ENCODE assay signal across 1 cellular context in genomic region chr2:10285578-10286198, GRCh38.
TF ChIP-seq lines count a peak whose summit lies in the region.

No MANE protein-coding gene starts in this region.

TF ChIP-seq in HepG2, 621 proteins besides CTCF, POLR2A, EP300 and RAD21 (continued from another document and continues in another):
- TF ChIP-seq ZBTB26 (CRISPR knock-in tag; IDR thresholded peaks at IDR 0.05; ENCODE audit: borderline replicate concordance) (peak; percentile 83; the same call in 1 of the 2 replicates), ZBTB8A (CRISPR knock-in tag; IDR thresholded peaks at IDR 0.05; ENCODE audit: borderline replicate concordance, low read depth) (peak; percentile 89), ARID5B (CRISPR knock-in tag; IDR thresholded peaks at IDR 0.05) (peak; percentile 45; the same call in 1 of the 2 replicates), AHDC1 (CRISPR knock-in tag; IDR thresholded peaks at IDR 0.05; ENCODE audit: borderline replicate concordance) (no peak), CAMTA2 (CRISPR knock-in tag; IDR thresholded peaks at IDR 0.05; ENCODE audit: borderline replicate concordance) (no peak), ZBTB3 (CRISPR knock-in tag; IDR thresholded peaks at IDR 0.05; ENCODE audit: borderline replicate concordance, low read depth) (peak; percentile 52; the same call in 1 of the 2 replicates), TARDBP (CRISPR knock-in tag; IDR thresholded peaks at IDR 0.05) (peak; percentile 54), ASH2L (IDR thresholded peaks at IDR 0.05; ENCODE audit: insufficient read length, low read depth, low read length) (no peak), ZSCAN9 (CRISPR knock-in tag; IDR thresholded peaks at IDR 0.05; ENCODE audit: borderline replicate concordance) (peak; percentile 78; the same call in 1 of the 2 replicates), NR1H2 (CRISPR knock-in tag; IDR thresholded peaks at IDR 0.05; ENCODE audit: borderline replicate concordance, low read depth) (peak; percentile 75; the same call in 1 of the 2 replicates), ATF7-NPFF (CRISPR knock-in tag; IDR thresholded peaks at IDR 0.05; ENCODE audit: low read depth) (peak; percentile 66; the same call in 1 of the 2 replicates), PAF1 (CRISPR knock-in tag; IDR thresholded peaks at IDR 0.05) (no peak), PLRG1 (conservative IDR thresholded peaks at IDR 0.05) (no peak), PCBP2 (optimal IDR thresholded peaks at IDR 0.05; ENCODE audit: low read depth, low read length, poor library complexity, severe bottlenecking) (no peak), GTF3A (CRISPR knock-in tag; conservative IDR thresholded peaks at IDR 0.05) (peak; percentile 75; the same call in 1 of the 2 replicates), DDIT3 (CRISPR knock-in tag; IDR thresholded peaks at IDR 0.05) (no peak), ZMYM4 (CRISPR knock-in tag; IDR thresholded peaks at IDR 0.05) (peak; percentile 72), WIZ (CRISPR knock-in tag; IDR thresholded peaks at IDR 0.05) (no peak), NFE2 (CRISPR knock-in tag; IDR thresholded peaks at IDR 0.05) (peak; percentile 94), NR2C2 (CRISPR knock-in tag; IDR thresholded peaks at IDR 0.05; ENCODE audit: borderline replicate concordance) (peak; percentile 57), ZNF7 (CRISPR knock-in tag; IDR thresholded peaks at IDR 0.05) (no peak; the same call in 1 of the 2 replicates), ZNF709 (CRISPR knock-in tag; IDR thresholded peaks at IDR 0.05) (no peak), HBP1 (CRISPR knock-in tag; IDR thresholded peaks at IDR 0.05; ENCODE audit: low read depth) (no peak), ELK4 (CRISPR knock-in tag; IDR thresholded peaks at IDR 0.05; ENCODE audit: borderline replicate concordance) (no peak), ADNP (CRISPR knock-in tag; IDR thresholded peaks at IDR 0.05) (no peak), ZNF17 (CRISPR knock-in tag; IDR thresholded peaks at IDR 0.05) (0 out of 2 replicates have a peak, but pooled peaks have one; percentile 43), JARID2 (CRISPR knock-in tag; IDR thresholded peaks at IDR 0.05; ENCODE audit: insufficient replicate concordance) (no peak), ZKSCAN8 (CRISPR knock-in tag; IDR thresholded peaks at IDR 0.05; ENCODE audit: borderline replicate concordance) (peak; percentile 80), ZNF761 (CRISPR knock-in tag; conservative IDR thresholded peaks at IDR 0.05) (0 out of 2 replicates have a peak, but pooled peaks have one; percentile 31), ZIK1 (CRISPR knock-in tag; IDR thresholded peaks at IDR 0.05; ENCODE audit: borderline replicate concordance, low read depth) (peak; percentile 89), ARID3A (IDR thresholded peaks at IDR 0.05; ENCODE audit: low read depth, low read length) (no peak), ERF (CRISPR knock-in tag; IDR thresholded peaks at IDR 0.05) (peak; percentile 41; the same call in 1 of the 2 replicates), ARHGAP35 (CRISPR knock-in tag; IDR thresholded peaks at IDR 0.05; ENCODE audit: borderline replicate concordance) (no peak), ZNF142 (CRISPR knock-in tag; IDR thresholded peaks at IDR 0.05) (peak; percentile 56; the same call in 1 of the 2 replicates), TBX2 (CRISPR knock-in tag; IDR thresholded peaks at IDR 0.05; ENCODE audit: borderline replicate concordance) (peak; percentile 82), ATF1 (CRISPR knock-in tag; IDR thresholded peaks at IDR 0.05) (no peak), ONECUT2 (CRISPR knock-in tag; IDR thresholded peaks at IDR 0.05) (no peak), U2AF2 (IDR thresholded peaks at IDR 0.05; ENCODE audit: low read depth, low read length) (0 out of 2 replicates have a peak, but pooled peaks have one; percentile 24)
